Comparison of ENCODE assay signal across 1 cellular context in the genomic region with DNA sequence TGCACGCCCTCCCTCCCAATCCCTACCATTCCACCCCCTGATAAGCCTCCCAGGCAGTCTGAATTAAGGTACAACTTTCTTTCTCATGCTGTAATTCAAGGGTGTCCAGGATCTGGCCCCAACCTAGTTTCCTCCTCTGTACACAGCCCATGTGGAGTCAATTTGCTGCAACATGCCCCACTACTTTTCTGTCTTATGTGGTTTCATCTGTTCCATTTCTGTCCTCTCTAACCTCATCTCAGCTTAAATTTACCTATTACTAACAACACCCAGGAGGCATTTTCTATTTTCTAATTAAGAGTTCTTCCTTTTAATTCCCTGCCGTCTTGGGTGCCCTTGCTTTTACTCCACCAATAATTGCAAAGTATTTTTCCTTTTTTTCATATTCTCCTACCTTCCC.
TF ChIP-seq lines count a peak whose summit lies in the region.

No MANE protein-coding gene starts in this region.

TF ChIP-seq in GM12878, 131 proteins besides CTCF, POLR2A, EP300 and RAD21:
- TF ChIP-seq, protein P1, sequence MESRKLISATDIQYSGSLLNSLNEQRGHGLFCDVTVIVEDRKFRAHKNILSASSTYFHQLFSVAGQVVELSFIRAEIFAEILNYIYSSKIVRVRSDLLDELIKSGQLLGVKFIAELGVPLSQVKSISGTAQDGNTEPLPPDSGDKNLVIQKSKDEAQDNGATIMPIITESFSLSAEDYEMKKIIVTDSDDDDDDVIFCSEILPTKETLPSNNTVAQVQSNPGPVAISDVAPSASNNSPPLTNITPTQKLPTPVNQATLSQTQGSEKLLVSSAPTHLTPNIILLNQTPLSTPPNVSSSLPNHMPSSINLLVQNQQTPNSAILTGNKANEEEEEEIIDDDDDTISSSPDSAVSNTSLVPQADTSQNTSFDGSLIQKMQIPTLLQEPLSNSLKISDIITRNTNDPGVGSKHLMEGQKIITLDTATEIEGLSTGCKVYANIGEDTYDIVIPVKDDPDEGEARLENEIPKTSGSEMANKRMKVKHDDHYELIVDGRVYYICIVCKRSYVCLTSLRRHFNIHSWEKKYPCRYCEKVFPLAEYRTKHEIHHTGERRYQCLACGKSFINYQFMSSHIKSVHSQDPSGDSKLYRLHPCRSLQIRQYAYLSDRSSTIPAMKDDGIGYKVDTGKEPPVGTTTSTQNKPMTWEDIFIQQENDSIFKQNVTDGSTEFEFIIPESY (IDR thresholded peaks at IDR 0.05): no peak
- peak; percentile 58 for TF ChIP-seq RUNX3 (IDR thresholded peaks at IDR 0.05; ENCODE audit: low read length)
